ENCODE assay signal across 8 cellular contexts in the genomic region with DNA sequence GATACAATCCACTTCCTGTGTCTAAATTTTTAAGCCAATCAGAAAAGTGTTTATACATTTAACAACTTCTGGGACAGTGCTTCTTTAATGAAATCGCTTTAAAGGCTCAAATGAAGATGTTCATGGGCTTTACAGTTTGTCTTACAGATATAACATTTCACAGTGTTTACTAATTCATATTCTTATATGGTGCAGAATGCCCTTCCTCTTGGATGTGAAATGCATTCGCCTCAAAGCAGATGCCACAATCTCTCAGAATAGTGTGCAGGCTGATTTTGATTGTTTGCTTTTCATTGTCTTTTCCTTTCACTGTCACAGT.
DNase-seq lines count a peak whose midpoint lies in the region; ATAC-seq and TF ChIP-seq lines count a peak whose summit lies in the region.

No MANE protein-coding gene starts in this region.

- WGBS in heart right ventricle, 2 donors = 13 to 23% methylated on average over 2 of the region's 2 CpGs
- WGBS in aorta, 2 donors = 31 to 32% methylated on average over 2 of the region's 2 CpGs

- H3K27me3 Mint-ChIP-seq in mesothelial cell of epicardium (ENCODE audit: low read depth) = no peaks in the 10 kb centered on the region

- intact Hi-C loops in heart right ventricle (cut with DNase I) = loop anchor here in 5 of 10 donors (5.0 to 10.0 kb wide), 7 partner anchors 45 to 575 kb away; a partner anchor contains a TSS
- intact Hi-C loops in cardiac septum (cut with DNase I) = loop anchor here (5.0 to 10.0 kb wide), 2 partner anchors 40 to 312 kb away; no protein-coding TSS in a partner anchor
- intact Hi-C loops in ascending aorta (cut with DNase I) = loop anchor here (5.0 kb wide), 3 partner anchors 40 to 575 kb away; no protein-coding TSS in a partner anchor
- intact Hi-C loops in aorta (cut with DNase I) = loop anchor here (5.0 to 10.0 kb wide), 6 partner anchors 40 to 362 kb away; a partner anchor contains a TSS

- peak overlapping the region in 9 of 10 donors; percentile 58 to 88 (median 81) for H3K4me3 ChIP-seq in heart right ventricle
- peak overlapping the region; percentile 87 to 97 for H3K4me3 ChIP-seq in ascending aorta
- H3K4me3 ChIP-seq in aorta (ENCODE audit: low read length in 2 of 2) = peak overlapping the region; percentile 86 to 90

- peaks cover 6 to 60% (median 43%) of the 10 kb centered on the region in 9 donors for H3K4me1 ChIP-seq in heart right ventricle
- peaks cover 0 to 14% of the 10 kb centered on the region in 2 donors for H3K4me1 ChIP-seq in ascending aorta
- peaks cover 2 to 8% of the 10 kb centered on the region in 2 donors for H3K4me1 ChIP-seq in aorta (ENCODE audit: control insufficient read depth in 1 of 2, insufficient read depth in 2 of 2, low read length in 2 of 2)

- H3K27ac ChIP-seq in heart right ventricle = peak overlapping the region in 8 of 10 donors; percentile 78 to 90 (median 83)
- H3K27ac ChIP-seq in ascending aorta = peak overlapping the region; percentile 74 to 85
- H3K27ac ChIP-seq in aorta (ENCODE audit: low read depth in 1 of 2, low read length in 2 of 2) = no peak overlapping the region

- H3K27me3 ChIP-seq in heart right ventricle (no peaks in the 10 kb centered on the region), ascending aorta (no peaks in the 10 kb centered on the region), aorta (ENCODE audit: control insufficient read depth in 1 of 2, insufficient read depth in 2 of 2, low read length in 1 of 2) (no peaks in the 10 kb centered on the region)

- H3K9me3 Mint-ChIP-seq in mesothelial cell of epicardium = no peaks in the 10 kb centered on the region

- H3K36me3 ChIP-seq in heart right ventricle = no peaks in the 10 kb centered on the region
- no peaks in the 10 kb centered on the region for H3K36me3 ChIP-seq in ascending aorta
- H3K36me3 ChIP-seq in aorta (ENCODE audit: control insufficient read depth in 1 of 2, insufficient read depth in 2 of 2, low read length in 1 of 2) = no peaks in the 10 kb centered on the region

- in situ Hi-C loops in KBM-7 (cut with MboI; ENCODE audit: low pct_unique_long_range_greater_than_20kb, low sequenced_read_pairs) = no loop called here

- peak overlapping the region; percentile 71 for H3K27ac Mint-ChIP-seq in mesothelial cell of epicardium

- DNase-seq in heart right ventricle = no peak
- no peak for DNase-seq in cardiac septum (ENCODE audit: low spot score)
- no peak for DNase-seq in ascending aorta (ENCODE audit: low spot score in 2 of 2)
- no peak for DNase-seq in mesothelial cell of epicardium (ENCODE audit: low spot score in 2 of 2, unreplicated experiment in 2 of 2)
- DNase-seq in aorta = no peak
- DNase-seq in KBM-7 = no peak
- DNase-seq in GM19240 (ENCODE audit: insufficient read length, low spot score) = no peak

- peak overlapping the region; percentile 88 for H3K4me3 Mint-ChIP-seq in mesothelial cell of epicardium

- no peak for TF ChIP-seq CTCF in heart right ventricle (IDR thresholded peaks at IDR 0.05)
- TF ChIP-seq CTCF in ascending aorta (IDR thresholded peaks at IDR 0.05) = no peak
- TF ChIP-seq CTCF in mesothelial cell of epicardium (IDR thresholded peaks at IDR 0.05; ENCODE audit: unreplicated experiment) = no peak

- ATAC-seq in heart right ventricle (no peak), aorta (ENCODE audit: low FRiP score) (no peak), HG02623 (IDR thresholded peaks at IDR 0.05; ENCODE audit: unreplicated experiment) (no peak)

- H3K9me3 ChIP-seq in heart right ventricle (no peaks in the 10 kb centered on the region), ascending aorta (no peaks in the 10 kb centered on the region), aorta (ENCODE audit: control insufficient read depth, low read length) (no peaks in the 10 kb centered on the region)

- peaks cover 1% of the 10 kb centered on the region for H3K36me3 Mint-ChIP-seq in mesothelial cell of epicardium

- H3K4me1 Mint-ChIP-seq in mesothelial cell of epicardium = peaks cover 54% of the 10 kb centered on the region

Comparison
In these comparisons a context has a peak if more than half of its experiments do, and no peak if none do; other contexts are left out.
1. H3K27ac ChIP-seq: peak in heart right ventricle (8 of 10) and ascending aorta (2 of 2); none in aorta (0 of 2).
2. Peak in every context shown above with its lines, with median percentiles within 50 percentile points of each other: H3K4me3 ChIP-seq.